ENCODE assay signal across 8 cellular contexts in genomic region chr6:107634147-107635057, GRCh38.
DNase-seq lines count a peak whose midpoint lies in the region; ATAC-seq and TF ChIP-seq lines count a peak whose summit lies in the region.

No MANE protein-coding gene starts in this region.

- H3K27me3 Mint-ChIP-seq in activated T-cell treated with anti-CD3 and anti-CD28 coated beads, Interleukin-2, amount 50 U/mL, for 4 hours (ENCODE audit: low read depth) = peaks cover 58% of the 10 kb centered on the region
- peaks cover 11% of the 10 kb centered on the region for H3K27me3 Mint-ChIP-seq in glutamatergic neuron (ENCODE audit: unreplicated experiment)

- H3K4me1 Mint-ChIP-seq in activated T-cell treated with anti-CD3 and anti-CD28 coated beads, Interleukin-2, amount 50 U/mL, for 4 hours (ENCODE audit: low read depth) = peaks cover 8% of the 10 kb centered on the region
- peaks cover 33% of the 10 kb centered on the region for H3K4me1 Mint-ChIP-seq in glutamatergic neuron (ENCODE audit: low read depth, unreplicated experiment)

- peak; percentile 42 for DNase-seq in GM13976 (ENCODE audit: low spot score)
- no peak for DNase-seq in activated T-cell treated with anti-CD3 and anti-CD28 coated beads, Interleukin-2, amount 50 U/mL, for 4 hours
- DNase-seq in glutamatergic neuron = peak; percentile 64
- peak; percentile 51 for DNase-seq in retina
- DNase-seq in NCI-H446 (lab: John Stamatoyannopoulos, UW) = no peak
- no peak for DNase-seq in GM19238 (ENCODE audit: insufficient read length, low spot score)
- no peak for DNase-seq in COLO829 (ENCODE audit: low spot score)

- H3K36me3 Mint-ChIP-seq in activated T-cell treated with anti-CD3 and anti-CD28 coated beads, Interleukin-2, amount 50 U/mL, for 4 hours (ENCODE audit: insufficient read depth) = no peaks in the 10 kb centered on the region
- no peaks in the 10 kb centered on the region for H3K36me3 Mint-ChIP-seq in glutamatergic neuron (ENCODE audit: unreplicated experiment)

- no peaks in the 10 kb centered on the region for H3K9me3 Mint-ChIP-seq in activated T-cell treated with anti-CD3 and anti-CD28 coated beads, Interleukin-2, amount 50 U/mL, for 4 hours
- peaks cover 10% of the 10 kb centered on the region for H3K9me3 Mint-ChIP-seq in glutamatergic neuron (ENCODE audit: unreplicated experiment)

- in situ Hi-C loops in GM13976 (cut with MboI; ENCODE audit: low sequenced_read_pairs, unreplicated experiment) = no loop called here

- peak overlapping the region; percentile 33 for H3K4me3 Mint-ChIP-seq in activated T-cell treated with anti-CD3 and anti-CD28 coated beads, Interleukin-2, amount 50 U/mL, for 4 hours
- peak overlapping the region; percentile 85 for H3K4me3 Mint-ChIP-seq in glutamatergic neuron (ENCODE audit: unreplicated experiment)

- no peak for TF ChIP-seq CTCF in GM13976 (IDR thresholded peaks at IDR 0.05; ENCODE audit: borderline replicate concordance, control extremely low read depth, extremely low read depth, insufficient read depth, missing control alignments)
- TF ChIP-seq CTCF in glutamatergic neuron (IDR thresholded peaks at IDR 0.05; ENCODE audit: partially characterized antibody, unreplicated experiment) = no peak

- H3K27ac Mint-ChIP-seq in glutamatergic neuron (ENCODE audit: unreplicated experiment) = peak overlapping the region; percentile 94

- peak; percentile 73 for ATAC-seq in activated T-cell treated with anti-CD3 and anti-CD28 coated beads, Interleukin-2, amount 50 U/mL, for 4 hours
- no peak for ATAC-seq in HG02642 (IDR thresholded peaks at IDR 0.05; ENCODE audit: poor library complexity, unreplicated experiment)

Comparison
In these comparisons a context has a peak if more than half of its experiments do, and no peak if none do; other contexts are left out.
1. DNase-seq: peak in GM13976 (single experiment), glutamatergic neuron (single experiment) and retina (single experiment); none in activated T-cell treated with anti-CD3 and anti-CD28 coated beads, Interleukin-2, amount 50 U/mL, for 4 hours (single experiment), NCI-H446 (0 of 2), GM19238 (single experiment) and COLO829 (single experiment).